In the genomic region with DNA sequence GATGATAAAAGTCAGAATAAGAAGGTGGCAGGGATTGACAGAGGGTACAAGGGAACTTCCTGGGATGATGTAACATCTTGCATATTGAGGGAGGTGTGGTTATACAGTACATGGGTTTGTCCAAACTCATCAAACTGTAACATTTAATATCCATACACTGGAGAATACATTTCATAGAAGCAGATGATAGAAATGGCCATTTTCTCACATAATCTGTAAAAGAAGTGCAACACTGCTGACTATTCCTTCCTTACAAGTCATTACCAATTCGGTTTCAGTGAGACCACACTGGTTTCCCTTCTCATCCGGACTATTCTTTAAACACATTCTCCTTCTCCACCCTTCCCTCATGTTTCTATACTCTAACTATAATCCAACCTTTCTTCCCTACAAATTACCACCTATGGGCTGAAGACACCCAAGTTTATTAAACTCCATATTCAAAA, we compare ENCODE assay signal across 1 cellular context.
A peak's percentile ranks its signal among the peaks of the same experiment; 100 is the strongest.
TF ChIP-seq lines count a peak whose summit lies in the region.

No MANE protein-coding gene starts in this region.

TF ChIP-seq in HepG2, 621 proteins besides CTCF, POLR2A, EP300 and RAD21:
- TF ChIP-seq CEBPB (IDR thresholded peaks at IDR 0.05; ENCODE audit: borderline replicate concordance, low read depth, low read length), result peak; percentile 56; the same call in 1 of the 2 replicates
- no peak for TF ChIP-seq HNRNPK (IDR thresholded peaks at IDR 0.05; ENCODE audit: low read depth, low read length, poor library complexity, severe bottlenecking)
- no peak for TF ChIP-seq YY1 (IDR thresholded peaks at IDR 0.05; ENCODE audit: insufficient read depth, insufficient replicate concordance, low read depth, low read length)
- TF ChIP-seq ELF3 (CRISPR knock-in tag; IDR thresholded peaks at IDR 0.05), result 0 out of 2 replicates have a peak, but pooled peaks have one; percentile 12
- TF ChIP-seq, protein P1, sequence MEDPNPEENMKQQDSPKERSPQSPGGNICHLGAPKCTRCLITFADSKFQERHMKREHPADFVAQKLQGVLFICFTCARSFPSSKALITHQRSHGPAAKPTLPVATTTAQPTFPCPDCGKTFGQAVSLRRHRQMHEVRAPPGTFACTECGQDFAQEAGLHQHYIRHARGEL (CRISPR knock-in tag; IDR thresholded peaks at IDR 0.05), result no peak
- TF ChIP-seq FUBP1 (CRISPR knock-in tag; IDR thresholded peaks at IDR 0.05; ENCODE audit: borderline replicate concordance), result 0 out of 2 replicates have a peak, but pooled peaks have one; percentile 28
- TF ChIP-seq, protein P2, sequence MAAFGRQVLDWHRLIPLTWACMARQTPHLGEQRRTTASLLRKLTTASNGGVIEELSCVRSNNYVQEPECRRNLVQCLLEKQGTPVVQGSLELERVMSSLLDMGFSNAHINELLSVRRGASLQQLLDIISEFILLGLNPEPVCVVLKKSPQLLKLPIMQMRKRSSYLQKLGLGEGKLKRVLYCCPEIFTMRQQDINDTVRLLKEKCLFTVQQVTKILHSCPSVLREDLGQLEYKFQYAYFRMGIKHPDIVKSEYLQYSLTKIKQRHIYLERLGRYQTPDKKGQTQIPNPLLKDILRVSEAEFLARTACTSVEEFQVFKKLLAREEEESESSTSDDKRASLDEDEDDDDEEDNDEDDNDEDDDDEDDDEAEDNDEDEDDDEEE (CRISPR knock-in tag; IDR thresholded peaks at IDR 0.05), result no peak
- TF ChIP-seq, protein P3, sequence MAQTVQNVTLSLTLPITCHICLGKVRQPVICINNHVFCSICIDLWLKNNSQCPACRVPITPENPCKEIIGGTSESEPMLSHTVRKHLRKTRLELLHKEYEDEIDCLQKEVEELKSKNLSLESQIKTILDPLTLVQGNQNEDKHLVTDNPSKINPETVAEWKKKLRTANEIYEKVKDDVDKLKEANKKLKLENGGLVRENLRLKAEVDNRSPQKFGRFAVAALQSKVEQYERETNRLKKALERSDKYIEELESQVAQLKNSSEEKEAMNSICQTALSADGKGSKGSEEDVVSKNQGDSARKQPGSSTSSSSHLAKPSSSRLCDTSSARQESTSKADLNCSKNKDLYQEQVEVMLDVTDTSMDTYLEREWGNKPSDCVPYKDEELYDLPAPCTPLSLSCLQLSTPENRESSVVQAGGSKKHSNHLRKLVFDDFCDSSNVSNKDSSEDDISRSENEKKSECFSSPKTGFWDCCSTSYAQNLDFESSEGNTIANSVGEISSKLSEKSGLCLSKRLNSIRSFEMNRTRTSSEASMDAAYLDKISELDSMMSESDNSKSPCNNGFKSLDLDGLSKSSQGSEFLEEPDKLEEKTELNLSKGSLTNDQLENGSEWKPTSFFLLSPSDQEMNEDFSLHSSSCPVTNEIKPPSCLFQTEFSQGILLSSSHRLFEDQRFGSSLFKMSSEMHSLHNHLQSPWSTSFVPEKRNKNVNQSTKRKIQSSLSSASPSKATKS (CRISPR knock-in tag; IDR thresholded peaks at IDR 0.05), result 0 out of 2 replicates have a peak, but pooled peaks have one; percentile 57
- 0 out of 2 replicates have a peak, but pooled peaks have one; percentile 8 for TF ChIP-seq ZNF709 (CRISPR knock-in tag; IDR thresholded peaks at IDR 0.05)
- 0 out of 2 replicates have a peak, but pooled peaks have one; percentile 5 for TF ChIP-seq THAP11 (CRISPR knock-in tag; IDR thresholded peaks at IDR 0.05)
- TF ChIP-seq SAP130 (CRISPR knock-in tag; IDR thresholded peaks at IDR 0.05; ENCODE audit: low read depth), result peak; percentile 31; the same call in 1 of the 2 replicates
- 0 out of 2 replicates have a peak, but pooled peaks have one; percentile 17 for TF ChIP-seq NAIF1 (CRISPR knock-in tag; IDR thresholded peaks at IDR 0.05; ENCODE audit: borderline replicate concordance)
- TF ChIP-seq GATAD2A (CRISPR knock-in tag; IDR thresholded peaks at IDR 0.05), result peak; percentile 32; the same call in 1 of the 2 replicates
- 0 out of 2 replicates have a peak, but pooled peaks have one; percentile 20 for TF ChIP-seq RBFOX2 (IDR thresholded peaks at IDR 0.05; ENCODE audit: low read depth, low read length)
- peak; percentile 8; the same call in 1 of the 2 replicates for TF ChIP-seq KMT2A (CRISPR knock-in tag; IDR thresholded peaks at IDR 0.05)
- TF ChIP-seq CEBPG (CRISPR knock-in tag; IDR thresholded peaks at IDR 0.05), result peak; percentile 69
- TF ChIP-seq, protein P4, sequence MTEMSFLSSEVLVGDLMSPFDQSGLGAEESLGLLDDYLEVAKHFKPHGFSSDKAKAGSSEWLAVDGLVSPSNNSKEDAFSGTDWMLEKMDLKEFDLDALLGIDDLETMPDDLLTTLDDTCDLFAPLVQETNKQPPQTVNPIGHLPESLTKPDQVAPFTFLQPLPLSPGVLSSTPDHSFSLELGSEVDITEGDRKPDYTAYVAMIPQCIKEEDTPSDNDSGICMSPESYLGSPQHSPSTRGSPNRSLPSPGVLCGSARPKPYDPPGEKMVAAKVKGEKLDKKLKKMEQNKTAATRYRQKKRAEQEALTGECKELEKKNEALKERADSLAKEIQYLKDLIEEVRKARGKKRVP (CRISPR knock-in tag; IDR thresholded peaks at IDR 0.05), result peak in 1 of 2 experiments; percentile 92; a peak in 2 of 4 replicates
